ENCODE assay signal across 1 cellular context in the genomic region with DNA sequence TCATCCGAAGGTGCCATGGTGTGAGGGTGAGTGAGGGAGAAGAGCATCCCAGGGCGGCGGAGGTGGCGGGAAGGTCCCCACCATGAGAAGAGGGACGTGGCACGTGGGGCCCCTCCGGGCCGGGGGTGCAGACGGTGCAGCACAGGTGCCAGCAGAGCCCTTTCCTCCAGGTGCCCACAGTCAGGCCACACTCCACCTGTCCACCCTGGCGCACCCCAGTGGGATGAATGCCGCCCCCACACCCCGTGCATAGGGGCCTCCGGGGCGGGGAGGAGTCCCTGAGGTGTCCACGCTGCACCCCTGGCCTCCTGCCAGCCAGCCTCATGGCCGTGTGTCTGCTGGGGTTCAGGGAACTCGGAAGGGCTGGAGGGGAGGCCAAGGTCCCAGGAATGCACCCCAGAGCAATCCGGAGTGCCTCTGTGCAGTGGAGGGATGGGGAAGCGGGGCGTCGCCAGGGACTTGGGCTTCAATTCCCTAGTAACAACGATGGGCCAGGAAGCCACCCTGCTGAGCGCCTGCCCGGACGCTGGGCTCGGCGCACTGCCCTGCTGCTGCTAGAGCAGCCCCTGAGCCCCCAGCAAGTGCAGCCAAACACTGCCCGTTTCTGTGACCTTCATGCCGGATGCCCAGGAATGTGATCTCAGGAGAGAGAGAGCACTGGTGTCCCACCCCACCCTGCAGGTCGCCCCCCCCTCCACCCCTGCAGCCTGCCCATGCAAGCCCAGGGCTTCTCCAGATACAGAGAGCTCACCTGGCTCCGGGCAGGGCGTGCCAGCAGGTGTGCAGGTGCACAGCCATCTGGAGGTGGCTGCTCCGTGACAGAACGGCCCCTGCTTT.
TF ChIP-seq lines count a peak whose summit lies in the region.

No MANE protein-coding gene starts in this region.

TF ChIP-seq in IMR-90, 13 proteins besides CTCF, POLR2A, EP300 and RAD21 (continued from another document):
- TF ChIP-seq RCOR1 (IDR thresholded peaks at IDR 0.05; ENCODE audit: insufficient replicate concordance, low read length) (no peak), NFE2L2 (IDR thresholded peaks at IDR 0.05; ENCODE audit: low read depth, low read length) (no peak), CEBPB (IDR thresholded peaks at IDR 0.05; ENCODE audit: low read depth, low read length) (no peak), MAZ (IDR thresholded peaks at IDR 0.05; ENCODE audit: borderline replicate concordance, low read depth, low read length) (no peak), MXI1 (IDR thresholded peaks at IDR 0.05; ENCODE audit: borderline replicate concordance, low read depth, low read length) (no peak), RFX5 (IDR thresholded peaks at IDR 0.05; ENCODE audit: low read depth, low read length) (no peak), BHLHE40 (IDR thresholded peaks at IDR 0.05; ENCODE audit: low read depth, low read length) (no peak)
